Comparison of ENCODE assay signal across 19 cellular contexts in the genomic region with DNA sequence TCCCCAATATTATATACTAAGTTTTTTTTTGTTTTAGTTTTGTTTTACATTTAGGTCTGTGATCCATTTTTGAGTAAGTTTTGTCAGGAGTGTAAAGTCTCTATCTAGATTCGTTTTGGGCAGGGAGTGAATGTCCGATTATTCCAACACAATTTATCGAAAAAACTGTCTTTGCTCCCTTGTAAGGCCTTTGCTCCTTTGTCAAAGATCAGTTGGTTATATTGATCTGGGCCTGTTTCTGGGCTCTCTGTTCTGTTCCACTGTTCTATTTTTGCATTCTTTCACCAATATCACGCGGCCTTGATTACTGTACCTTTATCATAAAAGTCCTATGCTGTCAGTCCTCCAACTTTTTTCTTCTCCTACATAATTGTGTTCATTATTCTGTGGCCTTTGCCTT.
DNase-seq lines count a peak whose midpoint lies in the region; ATAC-seq, FAIRE-seq and TF ChIP-seq lines count a peak whose summit lies in the region.
"Had no signal": no experiment of that assay in that cellular context is flagged by ENCODE, and none has a peak within 500 bp of the region (broad histone marks: within the 10 kb centered on the region; RNA-seq: fewer than 3 reads in every experiment).

No MANE protein-coding gene starts in this region.

- H3K36me3 ChIP-seq in liver (ENCODE audit: control insufficient read depth in 4 of 4, insufficient read depth in 3 of 4, low read depth in 1 of 4, low read length in 3 of 4), result no peaks in the 10 kb centered on the region
- no peaks in the 10 kb centered on the region for H3K36me3 ChIP-seq in HepG2 (replicated peaks in 1 of 2; ENCODE audit: control insufficient read depth in 1 of 2, insufficient read depth in 2 of 2, low read length in 2 of 2)

- no peak for FAIRE-seq in HepG2 (lab: Jason Lieb, UNC)
- FAIRE-seq: A549, GM12891, GM19239 had no signal

- no peaks in the 10 kb centered on the region for H3K27me3 ChIP-seq in liver (ENCODE audit: control insufficient read depth in 4 of 4, insufficient read depth in 4 of 4, low read length in 3 of 4)
- H3K27me3 ChIP-seq in HepG2 (ENCODE audit: control insufficient read depth in 1 of 2, insufficient read depth in 2 of 2, low read length in 2 of 2), result no peaks in the 10 kb centered on the region
- H3K27me3 ChIP-seq: BLaER1 treated with 17β-estradiol and CSF1 and Interleukin-3, amounts not matched to agents 10 nM and 100 nM had no signal

- H3K4me2 ChIP-seq in HepG2 (ENCODE audit: low read depth, low read length), result no peak overlapping the region
- H3K4me2 ChIP-seq: A549 had no signal

- no peak overlapping the region for H2AFZ ChIP-seq in HepG2 (ENCODE audit: low read length)

- 41% methylated on average over 5 of the region's 5 CpGs for WGBS in liver
- WGBS in HepG2 (ENCODE audit: low lambda C conversion rate), result 94% methylated on average over 5 of the region's 5 CpGs

- POLR2A ChIA-PET in HepG2 (lab: Yijun Ruan, JAX), result no interaction called here

- CTCF ChIA-PET in HepG2 (lab: Yijun Ruan, JAX; ENCODE audit: low intra/inter-chr PET ratio, low total read pairs), result no interaction called here

- no peak overlapping the region for H3K9ac ChIP-seq in liver (ENCODE audit: low read depth in 1 of 2, low read length in 2 of 2)
- H3K9ac ChIP-seq in HepG2 (ENCODE audit: insufficient read depth, low read depth, low read length), result no peak overlapping the region
- H3K9ac ChIP-seq: BLaER1 treated with 17β-estradiol and CSF1 and Interleukin-3, amounts not matched to agents 10 nM and 100 nM had no signal

- H3K27ac ChIP-seq in liver (ENCODE audit: low read depth in 1 of 2, low read length in 2 of 2) (no peak overlapping the region), HepG2 (ENCODE audit: extremely low read length, insufficient read depth, low read length) (no peak overlapping the region)
- H3K27ac ChIP-seq: 22Rv1; A549; BLaER1 treated with 17β-estradiol and CSF1 and Interleukin-3, amounts not matched to agents 10 nM and 100 nM; C4-2B had no signal

- in situ Hi-C loops in HepG2 (cut with HindIII; ENCODE audit: extremely low pct_ligation_motif_present, low pct_unique_long_range_greater_than_20kb), result no loop called here

- peaks cover 19% of the 10 kb centered on the region for H3K4me1 Mint-ChIP-seq in stimulated activated memory B cell treated with anti-CD40 and anti-IgM and Interleukin-4, amounts not matched to agents 10 μg/mL and 1 μg/mL and 100 μg/mL, for 72 hours

- no peak for TF ChIP-seq CTCF in liver (IDR thresholded peaks at IDR 0.05; ENCODE audit: low read depth, low read length, missing input control)
- no peak for TF ChIP-seq CTCF in HepG2 (CRISPR knock-in tag; IDR thresholded peaks at IDR 0.05)

- H3K79me2 ChIP-seq in HepG2 (ENCODE audit: insufficient read depth, low read length), result no peaks in the 10 kb centered on the region

- TF ChIP-seq RAD21 in liver (IDR thresholded peaks at IDR 0.05) (peak in 1 of 2 donors; percentile 32), HepG2 (CRISPR knock-in tag; IDR thresholded peaks at IDR 0.05) (no peak)

- H3K36me3 Mint-ChIP-seq in stimulated activated memory B cell treated with anti-CD40 and anti-IgM and Interleukin-4, amounts not matched to agents 10 μg/mL and 1 μg/mL and 100 μg/mL, for 72 hours, result peaks cover 19% of the 10 kb centered on the region

- no peak for DNase-seq in HepG2 (ENCODE audit: low spot score)
- no peak for DNase-seq in left lobe of liver (ENCODE audit: low spot score)
- DNase-seq: AML-193; Caco-2; Calu3; CD4-positive, alpha-beta T cell; CD8-positive, alpha-beta T cell; DMS79 treated with DMSO at 0.1 percent for 48 hours; GF-D8 had no signal

- H3K9me3 ChIP-seq in liver (ENCODE audit: control insufficient read depth in 4 of 4, low read length in 3 of 4) (no peaks in the 10 kb centered on the region), HepG2 (ENCODE audit: low read length) (no peaks in the 10 kb centered on the region)
- H3K9me3 ChIP-seq: A549, Caco-2 had no signal

- TF ChIP-seq POLR2A in HepG2 (IDR thresholded peaks at IDR 0.05; ENCODE audit: insufficient read depth in 1 of 2, low read depth in 2 of 2, low read length in 2 of 2), result no peak

- H3K4me3 Mint-ChIP-seq in stimulated activated memory B cell treated with anti-CD40 and anti-IgM and Interleukin-4, amounts not matched to agents 10 μg/mL and 1 μg/mL and 100 μg/mL, for 72 hours, result no peak overlapping the region
- H3K4me3 Mint-ChIP-seq: B cell; CD4-positive, alpha-beta T cell; CD8-positive, alpha-beta T cell had no signal

- intact Hi-C loops in HepG2 (cut with micrococcal nuclease; ENCODE audit: unreplicated experiment), result no loop called here

- H3K9me3 Mint-ChIP-seq in stimulated activated memory B cell treated with anti-CD40 and anti-IgM and Interleukin-4, amounts not matched to agents 10 μg/mL and 1 μg/mL and 100 μg/mL, for 72 hours, result no peaks in the 10 kb centered on the region
- H3K9me3 Mint-ChIP-seq: CD4-positive, alpha-beta T cell; CD8-positive, alpha-beta T cell had no signal

- no peak overlapping the region for H3K4me3 ChIP-seq in liver (ENCODE audit: low read depth in 1 of 3, low read length in 3 of 3)
- H3K4me3 ChIP-seq in HepG2 (replicated peaks in 1 of 3; ENCODE audit: insufficient read depth in 1 of 3, low read depth in 2 of 3, low read length in 3 of 3), result no peak overlapping the region
- H3K4me3 ChIP-seq: A549; BLaER1 treated with 17β-estradiol and CSF1 and Interleukin-3, amounts not matched to agents 10 nM and 100 nM had no signal

- no peak overlapping the region for H3K27ac Mint-ChIP-seq in stimulated activated memory B cell treated with anti-CD40 and anti-IgM and Interleukin-4, amounts not matched to agents 10 μg/mL and 1 μg/mL and 100 μg/mL, for 72 hours
- H3K27ac Mint-ChIP-seq: B cell; CD4-positive, alpha-beta T cell; CD8-positive, alpha-beta T cell had no signal

- TF ChIP-seq EP300 in HepG2 (IDR thresholded peaks at IDR 0.05; ENCODE audit: low read depth in 2 of 2, low read length in 2 of 2), result no peak
- TF ChIP-seq EP300 in HepG2 (CRISPR knock-in tag; IDR thresholded peaks at IDR 0.05; ENCODE audit: borderline replicate concordance), result no peak

- ATAC-seq in HepG2 (no peak), left lobe of liver (peak; percentile 82), esophagus mucosa (no peak)
- ATAC-seq in stimulated activated memory B cell treated with anti-CD40 and anti-IgM and Interleukin-4, amounts not matched to agents 10 μg/mL and 1 μg/mL and 100 μg/mL, for 72 hours, result no peak
- ATAC-seq: A549; CD8-positive, alpha-beta T cell had no signal

- H4K20me1 ChIP-seq in HepG2 (ENCODE audit: insufficient read depth, low read length), result no peaks in the 10 kb centered on the region
- H4K20me1 ChIP-seq: BLaER1 treated with 17β-estradiol and CSF1 and Interleukin-3, amounts not matched to agents 10 nM and 100 nM had no signal

- BruUV-seq in HepG2 (replicated peaks; lab: Mats Ljungman, UMichigan), result no TSS peak

- peaks cover 0 to 8% (median 2%) of the 10 kb centered on the region in 4 donors for H3K4me1 ChIP-seq in liver (ENCODE audit: control insufficient read depth in 4 of 4, insufficient read depth in 4 of 4, low read length in 3 of 4)
- no peaks in the 10 kb centered on the region for H3K4me1 ChIP-seq in HepG2 (ENCODE audit: insufficient read depth, low read length)
- H3K4me1 ChIP-seq: A549, Caco-2 had no signal

- no peaks in the 10 kb centered on the region for H3K27me3 Mint-ChIP-seq in stimulated activated memory B cell treated with anti-CD40 and anti-IgM and Interleukin-4, amounts not matched to agents 10 μg/mL and 1 μg/mL and 100 μg/mL, for 72 hours
- H3K27me3 Mint-ChIP-seq: B cell; CD4-positive, alpha-beta T cell had no signal

TF ChIP-seq in liver, 16 proteins besides CTCF, POLR2A, EP300 and RAD21:
- TF ChIP-seq GABPA (IDR thresholded peaks at IDR 0.05 in 1 of 2, conservative IDR thresholded peaks at IDR 0.05 in 1 of 2) (no peak), FOXA2 (IDR thresholded peaks at IDR 0.05) (no peak), SP1 (IDR thresholded peaks at IDR 0.05) (peak; percentile 78), RXRA (IDR thresholded peaks at IDR 0.05) (peak in 1 of 2 donors; percentile 48), TAF1 (conservative IDR thresholded peaks at IDR 0.05) (no peak), HNF4A (conservative IDR thresholded peaks at IDR 0.05) (peak; percentile 94 to 95), HNF4G (IDR thresholded peaks at IDR 0.05) (peak; percentile 80)
- TF ChIP-seq, protein P1, sequence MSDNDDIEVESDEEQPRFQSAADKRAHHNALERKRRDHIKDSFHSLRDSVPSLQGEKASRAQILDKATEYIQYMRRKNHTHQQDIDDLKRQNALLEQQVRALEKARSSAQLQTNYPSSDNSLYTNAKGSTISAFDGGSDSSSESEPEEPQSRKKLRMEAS (IDR thresholded peaks at IDR 0.05), result no peak
- TF ChIP-seq, protein P2, sequence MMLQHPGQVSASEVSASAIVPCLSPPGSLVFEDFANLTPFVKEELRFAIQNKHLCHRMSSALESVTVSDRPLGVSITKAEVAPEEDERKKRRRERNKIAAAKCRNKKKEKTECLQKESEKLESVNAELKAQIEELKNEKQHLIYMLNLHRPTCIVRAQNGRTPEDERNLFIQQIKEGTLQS (IDR thresholded peaks at IDR 0.05), result no peak

TF ChIP-seq in HepG2, 621 proteins besides CTCF, POLR2A, EP300 and RAD21:
- TF ChIP-seq HOXA3 (CRISPR knock-in tag; IDR thresholded peaks at IDR 0.05) (no peak), ZFP36L1 (CRISPR knock-in tag; IDR thresholded peaks at IDR 0.05) (no peak), MXI1 (IDR thresholded peaks at IDR 0.05; ENCODE audit: borderline replicate concordance, low read depth, low read length) (no peak), KDM5B (CRISPR knock-in tag; IDR thresholded peaks at IDR 0.05; ENCODE audit: borderline replicate concordance) (no peak)
- TF ChIP-seq, protein P3, sequence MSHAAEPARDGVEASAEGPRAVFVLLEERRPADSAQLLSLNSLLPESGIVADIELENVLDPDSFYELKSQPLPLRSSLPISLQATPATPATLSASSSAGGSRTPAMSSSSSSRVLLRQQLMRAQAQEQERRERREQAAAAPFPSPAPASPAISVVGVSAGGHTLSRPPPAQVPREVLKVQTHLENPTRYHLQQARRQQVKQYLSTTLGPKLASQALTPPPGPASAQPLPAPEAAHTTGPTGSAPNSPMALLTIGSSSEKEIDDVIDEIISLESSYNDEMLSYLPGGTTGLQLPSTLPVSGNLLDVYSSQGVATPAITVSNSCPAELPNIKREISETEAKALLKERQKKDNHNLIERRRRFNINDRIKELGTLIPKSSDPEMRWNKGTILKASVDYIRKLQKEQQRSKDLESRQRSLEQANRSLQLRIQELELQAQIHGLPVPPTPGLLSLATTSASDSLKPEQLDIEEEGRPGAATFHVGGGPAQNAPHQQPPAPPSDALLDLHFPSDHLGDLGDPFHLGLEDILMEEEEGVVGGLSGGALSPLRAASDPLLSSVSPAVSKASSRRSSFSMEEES (CRISPR knock-in tag; IDR thresholded peaks at IDR 0.05), result no peak
- TF ChIP-seq, protein P4, sequence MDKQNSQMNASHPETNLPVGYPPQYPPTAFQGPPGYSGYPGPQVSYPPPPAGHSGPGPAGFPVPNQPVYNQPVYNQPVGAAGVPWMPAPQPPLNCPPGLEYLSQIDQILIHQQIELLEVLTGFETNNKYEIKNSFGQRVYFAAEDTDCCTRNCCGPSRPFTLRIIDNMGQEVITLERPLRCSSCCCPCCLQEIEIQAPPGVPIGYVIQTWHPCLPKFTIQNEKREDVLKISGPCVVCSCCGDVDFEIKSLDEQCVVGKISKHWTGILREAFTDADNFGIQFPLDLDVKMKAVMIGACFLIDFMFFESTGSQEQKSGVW (CRISPR knock-in tag; IDR thresholded peaks at IDR 0.05; ENCODE audit: borderline replicate concordance), result no peak
